Comparison of ENCODE assay signal across 16 cellular contexts in genomic region chr13:72960541-72960940, GRCh38.
DNase-seq lines count a peak whose midpoint lies in the region; ATAC-seq, FAIRE-seq and TF ChIP-seq lines count a peak whose summit lies in the region.
"Had no signal": no experiment of that assay in that cellular context is flagged by ENCODE, and none has a peak within 500 bp of the region (broad histone marks: within the 10 kb centered on the region; RNA-seq: fewer than 3 reads in every experiment).

No MANE protein-coding gene starts in this region.

- FAIRE-seq in islet of Langerhans (lab: Jason Lieb, UNC): peak; percentile 92
- FAIRE-seq: A549 had no signal

- H3K4me1 ChIP-seq in suprapubic skin: peaks cover 15% of the 10 kb centered on the region
- H3K4me1 ChIP-seq: A549 had no signal

- TF ChIP-seq POLR2A in suprapubic skin (IDR thresholded peaks at IDR 0.05): no peak

- no peaks in the 10 kb centered on the region for H3K9me3 ChIP-seq in suprapubic skin
- H3K9me3 ChIP-seq: A549 had no signal

- H3K27me3 ChIP-seq in suprapubic skin: no peaks in the 10 kb centered on the region

- DNase-seq in NCI-H2107 treated with DMSO at 0.1 percent for 48 hours (lab: John Stamatoyannopoulos, UW; ENCODE audit: unreplicated experiment) (peak; percentile 45), NCI-H2107 (lab: John Stamatoyannopoulos, UW) (no peak), NCI-H69 (lab: John Stamatoyannopoulos, UW) (peak; percentile 3), suprapubic skin (ENCODE audit: low spot score in 2 of 2) (no peak), NCI-H82 treated with DMSO at 0.1 percent for 48 hours (lab: John Stamatoyannopoulos, UW; ENCODE audit: unreplicated experiment) (no peak)
- DNase-seq: activated CD4-positive, alpha-beta T cell treated with anti-CD3 and anti-CD28 coated beads for 48 hours; effector memory CD4-positive, alpha-beta T cell; left ventricle myocardium superior; MV-4-11; T-helper 1 cell had no signal

- peak overlapping the region; percentile 41 for H3K27ac ChIP-seq in suprapubic skin
- H3K27ac ChIP-seq: A549 had no signal

- TF ChIP-seq EP300 in suprapubic skin (IDR thresholded peaks at IDR 0.05): no peak

- ATAC-seq in HG02588 (IDR thresholded peaks at IDR 0.05; ENCODE audit: unreplicated experiment) (no peak), HG03039 (IDR thresholded peaks at IDR 0.05; ENCODE audit: unreplicated experiment) (no peak)
- ATAC-seq: A549; activated T-helper 17 cell treated with anti-CD3 and anti-CD28 coated beads, Interleukin-2, amount 50 U/mL, for 72 hours; left ventricle myocardium superior; Panc1 had no signal

- H3K4me3 ChIP-seq in suprapubic skin: no peak overlapping the region
- H3K4me3 ChIP-seq: A549 had no signal

- no peak for TF ChIP-seq CTCF in suprapubic skin (IDR thresholded peaks at IDR 0.05)

- no peaks in the 10 kb centered on the region for H3K36me3 ChIP-seq in suprapubic skin

Comparison
In these comparisons a context has a peak if more than half of its experiments do, and no peak if none do; other contexts are left out.
1. DNase-seq: peak in NCI-H2107 treated with DMSO at 0.1 percent for 48 hours (single experiment) and NCI-H69 (single experiment); none in NCI-H2107 (single experiment), suprapubic skin (0 of 2) and NCI-H82 treated with DMSO at 0.1 percent for 48 hours (single experiment).